Comparison of ENCODE assay signal across 12 cellular contexts in the genomic region with DNA sequence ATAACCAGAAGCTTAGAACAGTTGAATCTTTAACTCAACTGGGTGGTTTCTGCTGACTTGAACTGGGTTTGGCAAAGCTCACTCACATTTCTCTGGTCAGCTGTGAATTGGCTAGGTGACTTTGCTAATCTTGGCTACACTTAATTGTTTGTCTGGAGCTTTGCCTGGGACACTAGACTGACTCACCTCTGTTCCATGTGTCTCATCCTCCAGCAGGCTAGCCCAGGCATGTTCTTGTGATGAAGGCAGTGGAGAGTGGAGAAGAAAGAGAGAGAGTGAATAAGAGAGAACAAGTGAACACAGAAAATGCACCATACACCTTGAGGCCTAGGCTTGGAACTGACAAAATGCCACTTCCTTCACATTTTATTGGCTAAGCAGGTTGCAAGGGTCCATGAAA. TPM values are rescaled to one million over a fixed set of nuclear protein-coding genes. Genes with fewer than 3 reads are reported as not detected.
DNase-seq lines count a peak whose midpoint lies in the region; ATAC-seq and TF ChIP-seq lines count a peak whose summit lies in the region.
"Had no signal": no experiment of that assay in that cellular context is flagged by ENCODE, and none has a peak within 500 bp of the region (broad histone marks: within the 10 kb centered on the region; RNA-seq: fewer than 3 reads in every experiment).

No MANE protein-coding gene starts in this region.

- TF ChIP-seq CTCF in heart left ventricle (IDR thresholded peaks at IDR 0.05), result no peak
- no peak for TF ChIP-seq CTCF in right atrium auricular region (IDR thresholded peaks at IDR 0.05)
- no peak for TF ChIP-seq CTCF in kidney epithelial cell (IDR thresholded peaks at IDR 0.05; ENCODE audit: insufficient read depth, low read length, poor library complexity, severe bottlenecking)

- no peak for TF ChIP-seq POLR2A in heart left ventricle (IDR thresholded peaks at IDR 0.05)

- H3K4me1 ChIP-seq in heart left ventricle (peaks cover 0 to 5% (median 0%) of the 10 kb centered on the region in 12 donors), right atrium auricular region (no peaks in the 10 kb centered on the region), aorta (ENCODE audit: control insufficient read depth in 1 of 2, insufficient read depth in 2 of 2, low read length in 2 of 2) (no peaks in the 10 kb centered on the region)

- intact Hi-C loops in heart left ventricle (cut with DNase I), result no loop called here
- intact Hi-C loops in aorta (cut with DNase I), result no loop called here

- no peaks in the 10 kb centered on the region for H3K27me3 ChIP-seq in heart left ventricle
- no peaks in the 10 kb centered on the region for H3K27me3 ChIP-seq in right atrium auricular region
- H3K27me3 ChIP-seq in kidney epithelial cell (ENCODE audit: control insufficient read depth, insufficient read depth, low read length), result no peaks in the 10 kb centered on the region
- H3K27me3 ChIP-seq in aorta (ENCODE audit: control insufficient read depth in 1 of 2, insufficient read depth in 2 of 2, low read length in 1 of 2), result no peaks in the 10 kb centered on the region

- H3K4me3 ChIP-seq in heart left ventricle (no peak overlapping the region), right atrium auricular region (no peak overlapping the region), kidney epithelial cell (ENCODE audit: low read depth, low read length) (no peak overlapping the region), aorta (ENCODE audit: low read length in 2 of 2) (no peak overlapping the region)

- H3K9me3 ChIP-seq in heart left ventricle, result peaks cover 0 to 29% (median 0%) of the 10 kb centered on the region in 12 donors
- H3K9me3 ChIP-seq in right atrium auricular region, result peaks cover 0 to 15% of the 10 kb centered on the region in 2 donors
- no peaks in the 10 kb centered on the region for H3K9me3 ChIP-seq in aorta (ENCODE audit: control insufficient read depth, low read length)

- peak in 2 of 5 donors; percentile 6 to 25 for DNase-seq in heart left ventricle
- no peak for DNase-seq in right atrium auricular region (ENCODE audit: low spot score)
- peak; percentile 93 for DNase-seq in astrocyte of the hippocampus (ENCODE audit: low read depth, low spot score)
- DNase-seq in kidney epithelial cell (ENCODE audit: low read depth), result peak; percentile 94
- DNase-seq in aorta, result no peak
- no peak for DNase-seq in T-helper 9 cell
- DNase-seq in Ammon's horn (ENCODE audit: low spot score), result no peak
- DNase-seq: CD4-positive, CD25-positive, alpha-beta regulatory T cell; glutamatergic neuron had no signal

- ATAC-seq in heart left ventricle (peak in 3 of 4 donors; percentile 57 to 85 (median 68)), aorta (ENCODE audit: low FRiP score) (peak; percentile 26), GM21619 (IDR thresholded peaks at IDR 0.05; ENCODE audit: unreplicated experiment) (no peak)

- H3K36me3 ChIP-seq in heart left ventricle (no peaks in the 10 kb centered on the region), right atrium auricular region (no peaks in the 10 kb centered on the region), kidney epithelial cell (ENCODE audit: control insufficient read depth, insufficient read depth, low read length) (no peaks in the 10 kb centered on the region), aorta (ENCODE audit: control insufficient read depth in 1 of 2, insufficient read depth in 2 of 2, low read length in 1 of 2) (no peaks in the 10 kb centered on the region)

- H3K27ac ChIP-seq in heart left ventricle, result no peak overlapping the region
- no peak overlapping the region for H3K27ac ChIP-seq in right atrium auricular region
- H3K27ac ChIP-seq in aorta (ENCODE audit: low read depth in 1 of 2, low read length in 2 of 2), result no peak overlapping the region

RNA-seq across cellular contexts. Expression of a gene that starts 32.6 kb away (rescaled TPM):
- total RNA-seq in heart left ventricle, result under 1 TPM in 1 of 9 donors, not detected in 8; 0.07 TPM
- polyA plus RNA-seq in heart left ventricle, result not detected
- total RNA-seq in right atrium auricular region, result not detected
- not detected in 2 replicates for total RNA-seq in kidney epithelial cell
- total RNA-seq in aorta, result not detected
- polyA plus RNA-seq in aorta, result not detected
- total RNA-seq: CD4-positive, CD25-positive, alpha-beta regulatory T cell; neural crest cell; T-helper 1 cell treated with Interleukin-12 subunit alpha and Interleukin-12 subunit beta and Interleukin-4 antibody, amounts not matched to agents 30 ng/mL and 1 ng/mL, for 36 hours had no signal
- polyA plus RNA-seq: CD4-positive, CD25-positive, alpha-beta regulatory T cell had no signal

Comparison
In these comparisons a context has a peak if more than half of its experiments do, and no peak if none do; other contexts are left out.
1. DNase-seq: peak in astrocyte of the hippocampus (single experiment) and kidney epithelial cell (single experiment); none in right atrium auricular region (single experiment), aorta (0 of 2), T-helper 9 cell (single experiment) and Ammon's horn (single experiment).